1 cellular context compared by ENCODE assay signal in genomic region chr10:2980116-2980515, GRCh38.
TF ChIP-seq lines count a peak whose summit lies in the region.

No MANE protein-coding gene starts in this region.

TF ChIP-seq in A549, 52 proteins besides CTCF, POLR2A, EP300 and RAD21 (continued from another document):
- TF ChIP-seq E2F6 (IDR thresholded peaks at IDR 0.05; ENCODE audit: borderline replicate concordance, low read depth) (no peak), TFCP2L1 (CRISPR knock-in tag; IDR thresholded peaks at IDR 0.05) (no peak), HEYL (CRISPR knock-in tag; IDR thresholded peaks at IDR 0.05) (no peak), PHF8 (IDR thresholded peaks at IDR 0.05; ENCODE audit: borderline replicate concordance, low read depth) (no peak), FOSB (CRISPR knock-in tag; IDR thresholded peaks at IDR 0.05) (no peak), FOSL2 (IDR thresholded peaks at IDR 0.05) (no peak), FOSL2 (CRISPR knock-in tag; IDR thresholded peaks at IDR 0.05) (no peak), MAX (IDR thresholded peaks at IDR 0.05) (no peak), SMC3 (IDR thresholded peaks at IDR 0.05) (no peak)
